ENCODE assay signal across 12 cellular contexts in the genomic region with DNA sequence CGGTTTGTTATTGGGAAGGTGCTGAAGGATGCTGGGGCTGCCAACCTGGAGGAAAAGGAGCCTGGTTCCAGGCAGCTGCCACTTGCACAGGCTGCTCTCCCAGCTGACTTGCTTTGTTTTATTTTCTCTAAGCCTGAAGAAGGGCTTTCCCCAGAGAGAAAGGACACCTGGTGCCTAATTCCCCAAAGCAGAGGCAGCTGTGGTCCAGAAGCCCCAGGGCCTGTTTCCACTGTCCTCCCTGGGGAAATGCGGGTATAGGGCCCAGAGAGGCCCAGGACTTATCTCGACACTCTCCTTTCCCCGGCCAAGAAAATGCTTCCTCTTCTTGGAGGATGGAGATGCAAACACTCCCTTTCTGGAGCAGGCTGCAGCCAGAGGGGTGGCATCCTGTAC. TPM values are rescaled to one million over a fixed set of nuclear protein-coding genes. Genes with fewer than 3 reads are reported as not detected.
A peak's percentile ranks its signal among the peaks of the same experiment; 100 is the strongest.
DNase-seq lines count a peak whose midpoint lies in the region; ATAC-seq and TF ChIP-seq lines count a peak whose summit lies in the region.
"Had no signal": no experiment of that assay in that cellular context is flagged by ENCODE, and none has a peak within 500 bp of the region (broad histone marks: within the 10 kb centered on the region; RNA-seq: fewer than 3 reads in every experiment).

No MANE protein-coding gene starts in this region.

- CTCF ChIA-PET in CD8-positive, alpha-beta memory T cell (lab: Charles Lee) = no interaction called here

- H3K4me3 Mint-ChIP-seq in CD8-positive, alpha-beta memory T cell = no peak overlapping the region
- H3K4me3 Mint-ChIP-seq: CD4-positive, alpha-beta T cell had no signal

- H3K27ac Mint-ChIP-seq in CD8-positive, alpha-beta memory T cell = no peak overlapping the region
- H3K27ac Mint-ChIP-seq: CD4-positive, alpha-beta T cell had no signal

- no peaks in the 10 kb centered on the region for H3K27me3 Mint-ChIP-seq in CD8-positive, alpha-beta memory T cell
- H3K27me3 Mint-ChIP-seq: CD4-positive, alpha-beta T cell had no signal

- no peak for TF ChIP-seq CTCF in GM20000 (IDR thresholded peaks at IDR 0.05; ENCODE audit: extremely low read depth, missing control alignments)

- peaks cover 15 to 41% (median 24%) of the 10 kb centered on the region in 3 donors for H3K36me3 Mint-ChIP-seq in CD8-positive, alpha-beta memory T cell

- H3K36me3 ChIP-seq in SJCRH30 = no peaks in the 10 kb centered on the region
- no peaks in the 10 kb centered on the region for H3K36me3 ChIP-seq in CD8-positive, alpha-beta memory T cell (ENCODE audit: insufficient read depth, low read length)

- no peaks in the 10 kb centered on the region for H3K4me1 ChIP-seq in SJCRH30
- H3K4me1 ChIP-seq in CD8-positive, alpha-beta memory T cell (ENCODE audit: insufficient read depth, low read length) = no peaks in the 10 kb centered on the region

- intact Hi-C loops in head of caudate nucleus (cut with DNase I) = no loop called here

- H3K9me3 ChIP-seq in SJCRH30 (replicated peaks) = no peaks in the 10 kb centered on the region
- no peaks in the 10 kb centered on the region for H3K9me3 ChIP-seq in CD8-positive, alpha-beta memory T cell (ENCODE audit: low read length)

- H3K4me1 Mint-ChIP-seq in CD8-positive, alpha-beta memory T cell = no peaks in the 10 kb centered on the region

- DNase-seq in GF-D8 (lab: John Stamatoyannopoulos, UW) = peak; percentile 92
- DNase-seq in GM20000 (ENCODE audit: low spot score) = peak; percentile 41
- peak; percentile 43 to 64 for DNase-seq in SJCRH30
- no peak for DNase-seq in head of caudate nucleus
- no peak for DNase-seq in DMS 273 treated with DMSO at 0.1 percent for 48 hours (lab: John Stamatoyannopoulos, UW)
- DNase-seq in CD8-positive, alpha-beta memory T cell = no peak
- DNase-seq: aorta; CD4-positive, alpha-beta T cell; NCI-H510A treated with DMSO at 0.1 percent for 48 hours had no signal

- no peak overlapping the region for H3K4me3 ChIP-seq in SJCRH30
- H3K4me3 ChIP-seq in CD8-positive, alpha-beta memory T cell (ENCODE audit: low read length) = no peak overlapping the region

- POLR2A ChIA-PET in CD8-positive, alpha-beta memory T cell (lab: Charles Lee) = no interaction called here

- ATAC-seq in HG03139 (IDR thresholded peaks at IDR 0.05; ENCODE audit: unreplicated experiment) (peak; percentile 66), GM19324 (IDR thresholded peaks at IDR 0.05; ENCODE audit: low FRiP score, unreplicated experiment) (no peak)
- ATAC-seq: HCT116 had no signal

- H3K27me3 ChIP-seq in SJCRH30 = no peaks in the 10 kb centered on the region
- no peaks in the 10 kb centered on the region for H3K27me3 ChIP-seq in CD8-positive, alpha-beta memory T cell (ENCODE audit: insufficient read depth, low read length, poor library complexity, severe bottlenecking)

- peaks cover 0 to 3% (median 0%) of the 10 kb centered on the region in 5 donors for H3K9me3 Mint-ChIP-seq in CD8-positive, alpha-beta memory T cell
- H3K9me3 Mint-ChIP-seq: CD4-positive, alpha-beta T cell had no signal

- H3K27ac ChIP-seq in SJCRH30 = no peak overlapping the region
- H3K27ac ChIP-seq in CD8-positive, alpha-beta memory T cell (ENCODE audit: low read depth, low read length) = no peak overlapping the region

RNA-seq across cellular contexts. Expression of a gene that starts 30.1 kb away (rescaled TPM):
- 6.0 and 7.3 TPM in 2 replicates for total RNA-seq in SJCRH30 (2014; rRNA removed; shearing (Covaris generic))
- total RNA-seq in CD8-positive, alpha-beta memory T cell = 10 to 100 TPM; 27.0 to 28.5 TPM
- 16.6 TPM for polyA plus RNA-seq in CD8-positive, alpha-beta memory T cell

Comparison
In these comparisons a context has a peak if more than half of its experiments do, and no peak if none do; other contexts are left out.
1. DNase-seq: peak in GF-D8 (single experiment), GM20000 (single experiment) and SJCRH30 (2 of 2); none in head of caudate nucleus (0 of 42), DMS 273 treated with DMSO at 0.1 percent for 48 hours (single experiment) and CD8-positive, alpha-beta memory T cell (0 of 5).